In genomic region chr12:121124402-121125109, GRCh38 we compare ENCODE assay signal across 1 cellular context.
TF ChIP-seq lines count a peak whose summit lies in the region.

No MANE protein-coding gene starts in this region.

TF ChIP-seq in HepG2, 621 proteins besides CTCF, POLR2A, EP300 and RAD21 (continued from another document and continues in another):
- TF ChIP-seq SAP130 (CRISPR knock-in tag; IDR thresholded peaks at IDR 0.05; ENCODE audit: low read depth) (peak; percentile 65), ZNF512 (CRISPR knock-in tag; IDR thresholded peaks at IDR 0.05) (peak; percentile 65; the same call in 1 of the 2 replicates), TEAD2 (CRISPR knock-in tag; IDR thresholded peaks at IDR 0.05) (no peak), JUND (CRISPR knock-in tag; IDR thresholded peaks at IDR 0.05) (peak; percentile 88), FOXP1 (IDR thresholded peaks at IDR 0.05) (0 out of 2 replicates have a peak, but pooled peaks have one; percentile 17), FOXP1 (CRISPR knock-in tag; IDR thresholded peaks at IDR 0.05) (peak; percentile 57), ZNF672 (CRISPR knock-in tag; IDR thresholded peaks at IDR 0.05) (no peak), GATA4 (IDR thresholded peaks at IDR 0.05; ENCODE audit: borderline replicate concordance, low read depth) (no peak), ZBTB1 (CRISPR knock-in tag; IDR thresholded peaks at IDR 0.05; ENCODE audit: borderline replicate concordance) (no peak), FOXA1 (IDR thresholded peaks at IDR 0.05) (no peak), FOXA1 (CRISPR knock-in tag; IDR thresholded peaks at IDR 0.05) (peak; percentile 47), HES4 (CRISPR knock-in tag; IDR thresholded peaks at IDR 0.05; ENCODE audit: borderline replicate concordance) (no peak), ZBTB7A (CRISPR knock-in tag; IDR thresholded peaks at IDR 0.05) (no peak), STAT5B (CRISPR knock-in tag; IDR thresholded peaks at IDR 0.05) (no peak), SOX5 (CRISPR knock-in tag; IDR thresholded peaks at IDR 0.05; ENCODE audit: borderline replicate concordance) (peak; percentile 42; the same call in 1 of the 2 replicates), ZNF335 (CRISPR knock-in tag; IDR thresholded peaks at IDR 0.05) (no peak), ZNF629 (CRISPR knock-in tag; conservative IDR thresholded peaks at IDR 0.05) (no peak), ZNF644 (CRISPR knock-in tag; IDR thresholded peaks at IDR 0.05; ENCODE audit: low read depth) (peak; percentile 85), TCF7 (IDR thresholded peaks at IDR 0.05; ENCODE audit: low read depth) (no peak), ZNF234 (CRISPR knock-in tag; conservative IDR thresholded peaks at IDR 0.05) (no peak), ZHX2 (IDR thresholded peaks at IDR 0.05; ENCODE audit: low read depth) (no peak), ZHX2 (CRISPR knock-in tag; IDR thresholded peaks at IDR 0.05; ENCODE audit: borderline replicate concordance) (no peak), KMT2B (CRISPR knock-in tag; IDR thresholded peaks at IDR 0.05) (no peak), TAF15 (IDR thresholded peaks at IDR 0.05; ENCODE audit: low read depth, low read length, poor library complexity, severe bottlenecking) (no peak), MXD1 (CRISPR knock-in tag; IDR thresholded peaks at IDR 0.05) (no peak), ZNF441 (CRISPR knock-in tag; IDR thresholded peaks at IDR 0.05; ENCODE audit: borderline replicate concordance) (no peak), ZFP1 (CRISPR knock-in tag; IDR thresholded peaks at IDR 0.05) (no peak), HNF4A (CRISPR knock-in tag; IDR thresholded peaks at IDR 0.05) (no peak), FOXA3 (CRISPR knock-in tag; IDR thresholded peaks at IDR 0.05) (peak; percentile 73), PBX2 (CRISPR knock-in tag; IDR thresholded peaks at IDR 0.05) (no peak), CBX5 (CRISPR knock-in tag; IDR thresholded peaks at IDR 0.05; ENCODE audit: borderline replicate concordance) (no peak), ZNF556 (CRISPR knock-in tag; IDR thresholded peaks at IDR 0.05; ENCODE audit: borderline replicate concordance) (no peak), PLRG1 (conservative IDR thresholded peaks at IDR 0.05) (no peak), TEF (CRISPR knock-in tag; IDR thresholded peaks at IDR 0.05) (no peak), ZBTB8A (CRISPR knock-in tag; IDR thresholded peaks at IDR 0.05; ENCODE audit: borderline replicate concordance, low read depth) (no peak), ZNF800 (CRISPR knock-in tag; IDR thresholded peaks at IDR 0.05) (no peak), SOX6 (IDR thresholded peaks at IDR 0.05) (no peak), SOX6 (CRISPR knock-in tag; IDR thresholded peaks at IDR 0.05) (0 out of 2 replicates have a peak, but pooled peaks have one; percentile 28), ZFY (CRISPR knock-in tag; IDR thresholded peaks at IDR 0.05) (no peak), PRMT3 (CRISPR knock-in tag; IDR thresholded peaks at IDR 0.05; ENCODE audit: borderline replicate concordance, low read depth) (no peak), FOXP4 (CRISPR knock-in tag; IDR thresholded peaks at IDR 0.05) (peak; percentile 37; the same call in 1 of the 2 replicates), ZNF746 (CRISPR knock-in tag; IDR thresholded peaks at IDR 0.05) (no peak), SMC3 (IDR thresholded peaks at IDR 0.05; ENCODE audit: low read length) (no peak), NCOA2 (CRISPR knock-in tag; IDR thresholded peaks at IDR 0.05) (no peak), MAFK (conservative IDR thresholded peaks at IDR 0.05 in 1 of 2, IDR thresholded peaks at IDR 0.05 in 1 of 2; ENCODE audit: low read length in 2 of 2) (peak; percentile 17 to 26; a peak in 1 of 4 replicates), TCF12 (IDR thresholded peaks at IDR 0.05) (no peak), TCF12 (CRISPR knock-in tag; IDR thresholded peaks at IDR 0.05) (no peak), KLF13 (CRISPR knock-in tag; IDR thresholded peaks at IDR 0.05) (no peak), MAF1 (CRISPR knock-in tag; IDR thresholded peaks at IDR 0.05; ENCODE audit: borderline replicate concordance) (no peak), SNRNP70 (IDR thresholded peaks at IDR 0.05; ENCODE audit: low read depth, low read length) (no peak), ZNF674 (CRISPR knock-in tag; IDR thresholded peaks at IDR 0.05; ENCODE audit: low read depth) (no peak), ZNF550 (CRISPR knock-in tag; IDR thresholded peaks at IDR 0.05; ENCODE audit: borderline replicate concordance) (no peak), KLF6 (CRISPR knock-in tag; IDR thresholded peaks at IDR 0.05) (no peak), ARID3A (IDR thresholded peaks at IDR 0.05; ENCODE audit: low read depth, low read length) (no peak), ZNF33B (CRISPR knock-in tag; IDR thresholded peaks at IDR 0.05) (no peak), ZKSCAN5 (CRISPR knock-in tag; IDR thresholded peaks at IDR 0.05) (no peak), ZBTB37 (CRISPR knock-in tag; IDR thresholded peaks at IDR 0.05) (peak; percentile 91), RXRB (CRISPR knock-in tag; IDR thresholded peaks at IDR 0.05; ENCODE audit: borderline replicate concordance) (peak; percentile 19; the same call in 1 of the 2 replicates), ELF4 (CRISPR knock-in tag; IDR thresholded peaks at IDR 0.05; ENCODE audit: borderline replicate concordance) (no peak), HNRNPUL1 (IDR thresholded peaks at IDR 0.05; ENCODE audit: low read depth, low read length) (no peak), ZNF143 (CRISPR knock-in tag; IDR thresholded peaks at IDR 0.05) (no peak)
